8 cellular contexts compared by ENCODE assay signal in the genomic region with DNA sequence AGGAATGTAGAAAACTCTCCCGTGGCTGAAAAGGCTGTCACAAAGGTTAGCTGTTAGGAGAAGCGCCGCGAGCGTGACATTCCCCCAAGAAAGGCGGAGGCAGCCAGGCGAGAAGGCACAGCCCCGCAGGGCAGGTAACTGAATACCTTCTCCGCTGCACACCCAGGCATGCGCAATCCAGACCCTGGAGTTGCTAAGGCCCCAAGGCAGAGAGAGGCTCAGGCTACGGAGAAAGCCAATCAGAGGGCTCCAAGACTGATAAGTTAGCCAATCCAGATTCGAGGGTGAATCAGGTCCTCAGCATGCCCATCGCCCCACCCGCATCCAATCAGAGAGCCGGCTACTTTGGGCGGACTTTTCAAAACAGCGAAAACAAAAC. TPM values are rescaled to one million over a fixed set of nuclear protein-coding genes. Genes with fewer than 3 reads are reported as not detected.
DNase-seq lines count a peak whose midpoint lies in the region; ATAC-seq, FAIRE-seq and TF ChIP-seq lines count a peak whose summit lies in the region.

No MANE protein-coding gene starts in this region.

- WGBS in mesodermal cell (ENCODE audit: insufficient coverage in 2 of 2), 2 experiments: 0% methylated on average over 16 to 17 of the region's 17 CpGs

- CTCF ChIA-PET in activated CD8-positive, alpha-beta memory T cell treated with anti-CD3 and anti-CD28 coated beads, Interleukin-2, amount 10 ng/mL, durations not matched to agents 7 days and 5 days (lab: Charles Lee): interaction anchor here (1.3 to 2.6 kb wide), 3 partner anchors 37 to 104 kb away, joined by 4 to 6 read pairs (median 4); no protein-coding TSS in a partner anchor

- H3K4me3 Mint-ChIP-seq in activated CD8-positive, alpha-beta memory T cell treated with anti-CD3 and anti-CD28 coated beads, Interleukin-2, amount 10 ng/mL, durations not matched to agents 7 days and 5 days: peak overlapping the region; percentile 93

- peaks cover 14% of the 10 kb centered on the region for H3K4me1 ChIP-seq in mesodermal cell (ENCODE audit: control insufficient read depth, insufficient read depth, low read length, poor library complexity, severe bottlenecking)

- no peaks in the 10 kb centered on the region for H3K9me3 Mint-ChIP-seq in activated CD8-positive, alpha-beta memory T cell treated with anti-CD3 and anti-CD28 coated beads, Interleukin-2, amount 10 ng/mL, durations not matched to agents 7 days and 5 days (ENCODE audit: low read depth)

- ATAC-seq in activated CD8-positive, alpha-beta memory T cell treated with anti-CD3 and anti-CD28 coated beads, Interleukin-2, amount 10 ng/mL, durations not matched to agents 7 days and 5 days: peak; percentile 97

- peaks cover 9% of the 10 kb centered on the region for H3K36me3 Mint-ChIP-seq in activated CD8-positive, alpha-beta memory T cell treated with anti-CD3 and anti-CD28 coated beads, Interleukin-2, amount 10 ng/mL, durations not matched to agents 7 days and 5 days

- H3K4me1 Mint-ChIP-seq in activated CD8-positive, alpha-beta memory T cell treated with anti-CD3 and anti-CD28 coated beads, Interleukin-2, amount 10 ng/mL, durations not matched to agents 7 days and 5 days: peaks cover 24% of the 10 kb centered on the region

- DNase-seq in COR-L47 (lab: John Stamatoyannopoulos, UW): peak; percentile 99
- DNase-seq in GM20000 (ENCODE audit: low spot score): peak; percentile 97
- peak; percentile 96 for DNase-seq in HS-5 (ENCODE audit: low read depth)
- DNase-seq in NK-92 (lab: John Stamatoyannopoulos, UW; ENCODE audit: unreplicated experiment): peak; percentile 94
- peak; percentile 98 for DNase-seq in activated CD8-positive, alpha-beta memory T cell treated with anti-CD3 and anti-CD28 coated beads, Interleukin-2, amount 10 ng/mL, durations not matched to agents 7 days and 5 days
- DNase-seq in stimulated activated CD8-positive, alpha-beta memory T cell treated with anti-CD3 and anti-CD28 coated beads, Interleukin-15, amount 100 ng/mL, for 4 hours (ENCODE audit: low read depth in 2 of 2): peak; percentile 83 to 96

- no peaks in the 10 kb centered on the region for H3K27me3 Mint-ChIP-seq in activated CD8-positive, alpha-beta memory T cell treated with anti-CD3 and anti-CD28 coated beads, Interleukin-2, amount 10 ng/mL, durations not matched to agents 7 days and 5 days

- H3K9me3 ChIP-seq in mesodermal cell (ENCODE audit: control insufficient read depth, low read length): no peaks in the 10 kb centered on the region

- H3K27ac Mint-ChIP-seq in activated CD8-positive, alpha-beta memory T cell treated with anti-CD3 and anti-CD28 coated beads, Interleukin-2, amount 10 ng/mL, durations not matched to agents 7 days and 5 days: peak overlapping the region; percentile 96

- peak overlapping the region; percentile 95 for H3K4me3 ChIP-seq in mesodermal cell (ENCODE audit: extremely low read depth, insufficient read depth, low read length, poor library complexity, severe bottlenecking)

- FAIRE-seq in endometrium (lab: Jason Lieb, UNC): peak; percentile 98

- TF ChIP-seq CTCF in GM20000 (IDR thresholded peaks at IDR 0.05; ENCODE audit: extremely low read depth, missing control alignments): no peak

- H3K36me3 ChIP-seq in mesodermal cell (ENCODE audit: control insufficient read depth, insufficient read depth, low read length): peaks cover 31% of the 10 kb centered on the region

- H3K27ac ChIP-seq in mesodermal cell (ENCODE audit: low read depth, low read length, severe bottlenecking): peak overlapping the region; percentile 99

RNA-seq across cellular contexts. Expression of a gene that starts 0.5 kb away (rescaled TPM):
- total RNA-seq in activated CD8-positive, alpha-beta memory T cell treated with anti-CD3 and anti-CD28 coated beads, Interleukin-2, amount 10 ng/mL, durations not matched to agents 7 days and 5 days: 10 to 100 TPM; 20.8 to 21.6 TPM
- 59.5 TPM for polyA plus RNA-seq in mesodermal cell (2013, experiment 1 of 2)
- polyA plus RNA-seq in mesodermal cell (2013, experiment 2 of 2): 56.4 TPM

Comparison
In these comparisons a context has a peak if more than half of its experiments do, and no peak if none do; other contexts are left out.
1. Peak in every context shown above with its lines: DNase-seq, ATAC-seq, H3K4me3 ChIP-seq and H3K27ac ChIP-seq.